18 cellular contexts compared by ENCODE assay signal in genomic region chr7:2923886-2924574, GRCh38.
DNase-seq lines count a peak whose midpoint lies in the region; ATAC-seq, FAIRE-seq and TF ChIP-seq lines count a peak whose summit lies in the region.
"Had no signal": no experiment of that assay in that cellular context is flagged by ENCODE, and none has a peak within 500 bp of the region (broad histone marks: within the 10 kb centered on the region; RNA-seq: fewer than 3 reads in every experiment).

No MANE protein-coding gene starts in this region.

- H3K36me3 ChIP-seq in right atrium auricular region (no peaks in the 10 kb centered on the region), bronchial epithelial cell (ENCODE audit: control insufficient read depth, insufficient read depth, low read length) (no peaks in the 10 kb centered on the region), lower lobe of right lung (no peaks in the 10 kb centered on the region)
- H3K36me3 ChIP-seq: Peyer's patch had no signal

- H3K27me3 ChIP-seq in right atrium auricular region (no peaks in the 10 kb centered on the region), bronchial epithelial cell (ENCODE audit: control insufficient read depth, insufficient read depth, low read length) (no peaks in the 10 kb centered on the region), lower lobe of right lung (ENCODE audit: low read depth) (peaks cover 5% of the 10 kb centered on the region)
- H3K27me3 ChIP-seq: Peyer's patch had no signal

- H3K4me3 ChIP-seq in right atrium auricular region (no peak overlapping the region), bronchial epithelial cell (ENCODE audit: low read depth, low read length) (no peak overlapping the region), lower lobe of right lung (no peak overlapping the region)
- H3K4me3 ChIP-seq: BLaER1 treated with 17β-estradiol and CSF1 and Interleukin-3, amounts not matched to agents 10 nM and 100 nM; K562; Peyer's patch had no signal

- H3K4me1 ChIP-seq in right atrium auricular region: peaks cover 0 to 11% of the 10 kb centered on the region in 2 donors
- no peaks in the 10 kb centered on the region for H3K4me1 ChIP-seq in lower lobe of right lung
- H3K4me1 ChIP-seq: Peyer's patch had no signal

- no peak for ATAC-seq in Right ventricle myocardium superior (ENCODE audit: poor library complexity)
- ATAC-seq in lower lobe of right lung: no peak
- ATAC-seq: K562 had no signal

- FAIRE-seq in bronchial epithelial cell (lab: Jason Lieb, UNC): no peak
- FAIRE-seq in frontal cortex (lab: Jason Lieb, UNC): no peak
- FAIRE-seq: A204.1, K562 had no signal

- TF ChIP-seq CTCF in right atrium auricular region (IDR thresholded peaks at IDR 0.05) (no peak), bronchial epithelial cell (IDR thresholded peaks at IDR 0.05; ENCODE audit: insufficient read depth, low read length, severe bottlenecking) (no peak), lower lobe of right lung (IDR thresholded peaks at IDR 0.05) (no peak)

- intact Hi-C loops in Right ventricle myocardium superior (cut with DNase I) (no loop called here), lower lobe of right lung (cut with DNase I) (no loop called here)

- H3K27ac ChIP-seq in right atrium auricular region: no peak overlapping the region
- H3K27ac ChIP-seq in lower lobe of right lung: no peak overlapping the region
- H3K27ac ChIP-seq: BLaER1 treated with 17β-estradiol and CSF1 and Interleukin-3, amounts not matched to agents 10 nM and 100 nM; Peyer's patch had no signal

- DNase-seq in Right ventricle myocardium superior (peak; percentile 11), right atrium auricular region (ENCODE audit: low spot score) (no peak), bronchial epithelial cell (ENCODE audit: low read depth) (peak; percentile 51), lower lobe of right lung (peak; percentile 20), NCI-H1048 (lab: John Stamatoyannopoulos, UW) (no peak), NCI-H82 (lab: John Stamatoyannopoulos, UW) (no peak), frontal cortex (ENCODE audit: low spot score in 2 of 2) (no peak)
- DNase-seq: DMS153, EL, GOT3, NCI-H1417, NCI-H1930, NCI-H510A, SIG-M5 had no signal

- H3K9me3 ChIP-seq in right atrium auricular region (no peaks in the 10 kb centered on the region), lower lobe of right lung (no peaks in the 10 kb centered on the region)
- H3K9me3 ChIP-seq: BLaER1 treated with 17β-estradiol and CSF1 and Interleukin-3, amounts not matched to agents 10 nM and 100 nM; Peyer's patch had no signal

Comparison
In these comparisons a context has a peak if more than half of its experiments do, and no peak if none do; other contexts are left out.
1. DNase-seq: peak in Right ventricle myocardium superior (single experiment), bronchial epithelial cell (single experiment) and lower lobe of right lung (single experiment); none in right atrium auricular region (single experiment), NCI-H1048 (single experiment), NCI-H82 (single experiment) and frontal cortex (0 of 2).